Comparison of ENCODE assay signal across 31 cellular contexts in the genomic region with DNA sequence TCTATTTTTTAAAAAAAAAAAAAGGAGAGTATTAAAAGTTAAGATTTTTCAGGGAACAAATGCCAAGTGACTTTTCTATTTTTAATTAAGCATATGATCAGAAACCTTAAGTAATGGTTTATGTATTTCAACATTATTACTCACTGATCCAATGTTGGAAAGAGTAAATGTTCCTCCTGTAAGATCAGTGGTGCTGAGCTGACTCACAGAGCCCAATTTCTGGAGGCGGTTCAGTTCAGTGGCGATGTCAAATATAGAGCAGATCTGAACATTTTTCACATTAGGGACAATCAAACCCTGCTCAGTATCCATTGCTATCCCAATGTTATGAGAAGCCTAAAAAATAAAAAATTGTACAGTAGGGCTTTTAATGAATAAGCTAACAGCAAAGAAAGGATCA. TPM values are rescaled to one million over a fixed set of nuclear protein-coding genes. Genes with fewer than 3 reads are reported as not detected.
"Had no signal": no experiment of that assay in that cellular context is flagged by ENCODE, and none has a peak within 500 bp of the region (broad histone marks: within the 10 kb centered on the region; RNA-seq: fewer than 3 reads in every experiment).

No MANE protein-coding gene starts in this region.

- H3K27ac ChIP-seq: adrenal gland, ascending aorta, body of pancreas, brain microvascular endothelial cell, breast epithelium, cardiac muscle cell had no signal

- H3K4me3 ChIP-seq: adrenal gland, ascending aorta, body of pancreas, breast epithelium, cardiac muscle cell had no signal

- H3K4me1 ChIP-seq: adrenal gland, ascending aorta, body of pancreas, breast epithelium had no signal

- DNase-seq: activated effector memory CD4-positive, alpha-beta T cell treated with anti-CD3 and anti-CD28 coated beads, Interleukin-2, amount 50 U/mL, for 16 hours; activated effector memory CD4-positive, alpha-beta T cell treated with Interleukin-2 at 50 U/mL for 16 hours; activated gamma-delta T cell; activated gamma-delta T cell treated with Interleukin-2 at 50 U/mL for 16 hours; activated naive CD4-positive, alpha-beta T cell; activated naive CD4-positive, alpha-beta T cell treated with anti-CD3 and anti-CD28 coated beads for 36 hours; activated naive CD4-positive, alpha-beta T cell treated with anti-CD3 and anti-CD28 coated beads, Interleukin-2, amount 10 ng/mL, durations not matched to agents 7 days and 5 days; activated naive CD4-positive, alpha-beta T cell treated with anti-CD3 and anti-CD28 coated beads, Interleukin-2, amount 50 U/mL, for 16 hours; activated naive CD4-positive, alpha-beta T cell treated with Interleukin-2 at 50 U/mL for 16 hours; activated naive CD8-positive, alpha-beta T cell treated with anti-CD3 and anti-CD28 coated beads for 36 hours; activated naive CD8-positive, alpha-beta T cell treated with anti-CD3 and anti-CD28 coated beads, Interleukin-2, amount 10 ng/mL, durations not matched to agents 7 days and 5 days; activated naive CD8-positive, alpha-beta T cell treated with anti-CD3 and anti-CD28 coated beads, Interleukin-2, amount 50 U/mL, for 24 hours; activated T-cell treated with anti-CD3 and anti-CD28 coated beads, Interleukin-2, amount 50 U/mL, for 1 hour; activated T-cell treated with anti-CD3 and anti-CD28 coated beads, Interleukin-2, amount 50 U/mL, for 24 hours; activated T-cell treated with anti-CD3 and anti-CD28 coated beads, Interleukin-2, amount 50 U/mL, for 4 hours; activated T-cell treated with anti-CD3 and anti-CD28 coated beads, Interleukin-2, amount 50 U/mL, for 48 hours; activated T-cell treated with anti-CD3 and anti-CD28 coated beads, Interleukin-2, amount 50 U/mL, for 72 hours; adrenal gland; amniotic stem cell; amygdala; anterior cingulate cortex; aorta; body of pancreas; brain microvascular endothelial cell; central memory CD4-positive, alpha-beta T cell; cerebellar nuclear complex had no signal

- H3K27me3 ChIP-seq: adrenal gland, ascending aorta, body of pancreas, brain microvascular endothelial cell, breast epithelium, cardiac muscle cell had no signal

- ATAC-seq: activated naive CD4-positive, alpha-beta T cell treated with anti-CD3 and anti-CD28 coated beads, Interleukin-2, amount 50 U/mL, for 72 hours; activated naive CD8-positive, alpha-beta T cell treated with anti-CD3 and anti-CD28 coated beads, Interleukin-2, amount 50 U/mL, for 24 hours; activated T-cell treated with anti-CD3 and anti-CD28 coated beads, Interleukin-2, amount 50 U/mL, for 4 hours; activated T-cell treated with anti-CD3 and anti-CD28 coated beads, Interleukin-2, amount 50 U/mL, for 72 hours; activated T-helper 17 cell treated with anti-CD3 and anti-CD28 coated beads, Interleukin-2, amount 50 U/mL, for 72 hours; body of pancreas had no signal

- H3K36me3 ChIP-seq: breast epithelium had no signal

RNA-seq across cellular contexts. Expression of gene LRRC39, which starts 28.2 kb away (rescaled TPM):
- total RNA-seq: ascending aorta had no signal
